Comparison of ENCODE assay signal across 8 cellular contexts in the genomic region with DNA sequence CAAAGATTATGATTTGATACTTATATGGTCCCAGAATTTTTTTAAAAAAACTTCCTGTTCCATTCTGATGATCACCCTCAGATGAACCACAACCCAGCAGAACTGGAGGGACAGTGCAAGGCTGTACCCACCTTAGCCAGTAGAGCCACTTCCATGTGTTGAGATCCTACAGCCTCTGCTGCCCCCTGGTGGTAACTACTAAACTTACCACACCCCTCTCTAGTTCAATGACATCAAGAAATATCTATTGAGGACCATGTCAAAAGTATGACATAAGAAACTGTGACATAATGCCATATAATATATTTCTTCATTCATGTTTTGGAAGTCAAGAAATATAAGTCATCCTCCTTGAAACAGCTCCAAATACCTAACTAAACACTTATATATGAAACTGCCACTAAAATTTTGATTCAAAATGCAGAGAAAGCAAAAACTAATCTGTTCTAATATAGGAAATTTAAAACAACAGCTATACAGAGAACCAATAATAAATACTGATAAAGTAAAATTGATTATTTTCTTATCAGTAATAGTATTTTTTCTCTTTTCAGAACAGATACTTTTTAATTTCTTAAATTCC.
DNase-seq lines count a peak whose midpoint lies in the region; FAIRE-seq and TF ChIP-seq lines count a peak whose summit lies in the region.

No MANE protein-coding gene starts in this region.

- H3K9me3 ChIP-seq in HAP-1 (no peaks in the 10 kb centered on the region), Loucy (ENCODE audit: insufficient read depth, low read depth, low read length) (no peaks in the 10 kb centered on the region)

- H4K20me1 ChIP-seq in Loucy (ENCODE audit: insufficient read depth, low read length, poor library complexity, severe bottlenecking), result no peaks in the 10 kb centered on the region

- H3K36me3 ChIP-seq in HAP-1 (replicated peaks) (no peaks in the 10 kb centered on the region), Loucy (ENCODE audit: insufficient read depth, low read length) (no peaks in the 10 kb centered on the region)

- no peak overlapping the region for H2AFZ ChIP-seq in Loucy (ENCODE audit: low read length)

- no peaks in the 10 kb centered on the region for H3F3A ChIP-seq in Loucy (ENCODE audit: low read depth)

- no peak for FAIRE-seq in urothelium cell line (lab: Jason Lieb, UNC)

- H3K4me3 ChIP-seq in GM12864 (ENCODE audit: low read depth, low read length) (no peak overlapping the region), HAP-1 (no peak overlapping the region), Loucy (ENCODE audit: low read length, poor library complexity, severe bottlenecking) (no peak overlapping the region)

- no peaks in the 10 kb centered on the region for H3K9me2 ChIP-seq in Loucy (replicated peaks; ENCODE audit: low read depth, low read length)

- TF ChIP-seq CTCF in GM12864 (IDR thresholded peaks at IDR 0.05; ENCODE audit: low read depth, low read length, missing control alignments), result peak; percentile 78
- peak; percentile 92 for TF ChIP-seq CTCF in Loucy (conservative IDR thresholded peaks at IDR 0.05; ENCODE audit: low read length)

- DNase-seq in GM12864 (ENCODE audit: low read depth), result peak; percentile 57
- DNase-seq in HAP-1 (ENCODE audit: low spot score in 2 of 2), result peak; percentile 62 to 85
- DNase-seq in SK-MEL-5 (ENCODE audit: low read depth, low spot score), result peak; percentile 91
- DNase-seq in activated naive CD4-positive, alpha-beta T cell treated with Interleukin-2 at 50 U/mL for 16 hours, result peak; percentile 68
- peak; percentile 77 for DNase-seq in glomerular visceral epithelial cell (ENCODE audit: extremely low spot score)
- peak; percentile 85 for DNase-seq in pons (ENCODE audit: low spot score)
- DNase-seq in urothelium cell line (ENCODE audit: low spot score), result peak; percentile 47

- H3K27me3 ChIP-seq in HAP-1 (ENCODE audit: low read depth) (0 out of 2 replicates have a peak, but pooled peaks cover 3% of the 10 kb centered on the region), Loucy (ENCODE audit: insufficient read depth, low read length, poor library complexity, severe bottlenecking) (no peaks in the 10 kb centered on the region)

- in situ Hi-C loops in HAP-1 (cut with MboI; ENCODE audit: low sequenced_read_pairs) (loop anchor here (5.0 to 10.0 kb wide), 2 partner anchors 596 to 779 kb away; no protein-coding TSS in a partner anchor), SK-MEL-5 (cut with HindIII; ENCODE audit: low pct_unique_long_range_greater_than_20kb, low sequenced_read_pairs) (no loop called here)

- no peak overlapping the region for H3K9ac ChIP-seq in Loucy (ENCODE audit: low read depth, low read length, poor library complexity, severe bottlenecking)

- no peaks in the 10 kb centered on the region for H3K4me1 ChIP-seq in HAP-1
- H3K4me1 ChIP-seq in Loucy (ENCODE audit: insufficient read depth, low read length, poor library complexity, severe bottlenecking), result no peaks in the 10 kb centered on the region

- H3K4me2 ChIP-seq in Loucy (ENCODE audit: low read depth, low read length, poor library complexity, severe bottlenecking), result no peak overlapping the region

- no peaks in the 10 kb centered on the region for H3K79me2 ChIP-seq in Loucy (ENCODE audit: insufficient read depth, low read length)
